In genomic region chr1:73674945-73675561, GRCh38 we compare ENCODE assay signal across 8 cellular contexts.
A peak's percentile ranks its signal among the peaks of the same experiment; 100 is the strongest.
DNase-seq lines count a peak whose midpoint lies in the region; ATAC-seq, FAIRE-seq and TF ChIP-seq lines count a peak whose summit lies in the region.

No MANE protein-coding gene starts in this region.

- H3K79me2 ChIP-seq in endothelial cell of umbilical vein (ENCODE audit: control insufficient read depth, insufficient read depth, low read length) = no peaks in the 10 kb centered on the region

- H3K27ac ChIP-seq in endothelial cell of umbilical vein (ENCODE audit: insufficient read depth, low read depth, low read length) (no peak overlapping the region), sigmoid colon (no peak overlapping the region), uterus (no peak overlapping the region)

- no peaks in the 10 kb centered on the region for H3K36me3 ChIP-seq in endothelial cell of umbilical vein (ENCODE audit: control insufficient read depth in 2 of 2, extremely low read depth in 1 of 2, insufficient read depth in 2 of 2, low read length in 2 of 2)
- no peaks in the 10 kb centered on the region for H3K36me3 ChIP-seq in sigmoid colon
- no peaks in the 10 kb centered on the region for H3K36me3 ChIP-seq in uterus

- no peak for TF ChIP-seq EP300 in sigmoid colon (IDR thresholded peaks at IDR 0.05)

- H2AFZ ChIP-seq in endothelial cell of umbilical vein (ENCODE audit: low read depth, low read length) = no peak overlapping the region

- no peaks in the 10 kb centered on the region for H3K9me1 ChIP-seq in endothelial cell of umbilical vein (replicated peaks; ENCODE audit: control insufficient read depth, extremely low read depth, insufficient read depth, low read length)

- H4K20me1 ChIP-seq in endothelial cell of umbilical vein (replicated peaks; ENCODE audit: control insufficient read depth, extremely low read depth, insufficient read depth, low read length) = no peaks in the 10 kb centered on the region

- WGBS in sigmoid colon, 2 donors = 3 to 7% methylated on average over 2 of the region's 2 CpGs

- peak; percentile 48 for FAIRE-seq in endothelial cell of umbilical vein (lab: Jason Lieb, UNC)

- H3K9me3 ChIP-seq in endothelial cell of umbilical vein (replicated peaks; ENCODE audit: control insufficient read depth, insufficient read depth, low read length) (no peaks in the 10 kb centered on the region), sigmoid colon (no peaks in the 10 kb centered on the region), uterus (no peaks in the 10 kb centered on the region)

- POLR2A ChIA-PET in endothelial cell of umbilical vein (lab: Charles Lee) = no interaction called here

- peak; percentile 71 for ATAC-seq in HG03354 (IDR thresholded peaks at IDR 0.05; ENCODE audit: poor library complexity, severe bottlenecking, unreplicated experiment)

- H3K27me3 ChIP-seq in endothelial cell of umbilical vein (ENCODE audit: control insufficient read depth in 2 of 2, insufficient read depth in 2 of 2, low read length in 2 of 2) (no peaks in the 10 kb centered on the region), sigmoid colon (no peaks in the 10 kb centered on the region), uterus (no peaks in the 10 kb centered on the region)

- H3K9ac ChIP-seq in endothelial cell of umbilical vein (replicated peaks; ENCODE audit: extremely low read depth, insufficient read depth, low read length) = no peak overlapping the region

- peak; percentile 22 to 39 for TF ChIP-seq CTCF in endothelial cell of umbilical vein (IDR thresholded peaks at IDR 0.05; ENCODE audit: extremely low read depth in 1 of 2, insufficient read depth in 1 of 2, low read depth in 1 of 2, low read length in 2 of 2)
- TF ChIP-seq CTCF in sigmoid colon (IDR thresholded peaks at IDR 0.05) = peak in 3 of 4 experiments; percentile 13 to 57 (median 29)
- peak in 1 of 4 experiments; percentile 4 for TF ChIP-seq CTCF in uterus (IDR thresholded peaks at IDR 0.05)

- no peak overlapping the region for H3K4me2 ChIP-seq in endothelial cell of umbilical vein (ENCODE audit: insufficient read depth, low read length)

- CTCF ChIA-PET in endothelial cell of umbilical vein (lab: Charles Lee) = interaction anchor here (0.6 to 2.2 kb wide), 18 partner anchors 11 to 1491 kb away, joined by 3 to 7 read pairs (median 4); no protein-coding TSS in a partner anchor

- DNase-seq in SIG-M5 treated with dmso at 0.1 percent for 504 hours (lab: John Stamatoyannopoulos, UW; ENCODE audit: unreplicated experiment) (peak; percentile 35), SIG-M5 (lab: John Stamatoyannopoulos, UW) (no peak), NCI-H82 (lab: John Stamatoyannopoulos, UW) (peak; percentile 49), endothelial cell of umbilical vein (ENCODE audit: low read depth, low spot score) (peak; percentile 28), sigmoid colon (no peak), uterus (no peak), mesenteric fat pad (ENCODE audit: low spot score) (no peak)

- dilution Hi-C loops in endothelial cell of umbilical vein (cut with MboI; ENCODE audit: extremely low pct_ligation_motif_present, low sequenced_read_pairs) = no loop called here

- intact Hi-C loops in endothelial cell of umbilical vein (cut with micrococcal nuclease) (loop anchor here (1.0 to 10.0 kb wide), 5 partner anchors 83 to 1490 kb away; no protein-coding TSS in a partner anchor), sigmoid colon (cut with DNase I) (no loop called here), uterus (cut with DNase I; ENCODE audit: low total_unique reads) (no loop called here)

- no TSS peak for BruUV-seq in endothelial cell of umbilical vein (replicated peaks; lab: Mats Ljungman, UMichigan)

- no peaks in the 10 kb centered on the region for H3K4me1 ChIP-seq in endothelial cell of umbilical vein (ENCODE audit: control insufficient read depth, extremely low read depth, insufficient read depth, low read length)
- H3K4me1 ChIP-seq in sigmoid colon = no peaks in the 10 kb centered on the region
- no peaks in the 10 kb centered on the region for H3K4me1 ChIP-seq in uterus

- no peak for TF ChIP-seq POLR2A in endothelial cell of umbilical vein (IDR thresholded peaks at IDR 0.05; ENCODE audit: low read depth, low read length)
- TF ChIP-seq POLR2A in sigmoid colon (IDR thresholded peaks at IDR 0.05) = no peak
- TF ChIP-seq POLR2A in uterus (IDR thresholded peaks at IDR 0.05) = no peak

- no peak overlapping the region for H3K4me3 ChIP-seq in endothelial cell of umbilical vein (replicated peaks in 1 of 3; ENCODE audit: insufficient read depth in 1 of 3, low read depth in 1 of 3, low read length in 3 of 3)
- H3K4me3 ChIP-seq in sigmoid colon = no peak overlapping the region
- H3K4me3 ChIP-seq in uterus = no peak overlapping the region

TF ChIP-seq in endothelial cell of umbilical vein, 7 proteins besides CTCF, POLR2A, EP300 and RAD21:
- no peak for TF ChIP-seq POLR2AphosphoS5 (IDR thresholded peaks at IDR 0.05; ENCODE audit: insufficient read depth, low read depth, low read length)
- no peak for TF ChIP-seq MYC (IDR thresholded peaks at IDR 0.05; ENCODE audit: low read depth, low read length)
- no peak for TF ChIP-seq GATA2 (IDR thresholded peaks at IDR 0.05; ENCODE audit: insufficient read depth, insufficient read length, low read depth, low read length)
- no peak for TF ChIP-seq EZH2 (IDR thresholded peaks at IDR 0.05; ENCODE audit: borderline replicate concordance, low read depth, low read length, severe bottlenecking)
- TF ChIP-seq JUN (IDR thresholded peaks at IDR 0.05; ENCODE audit: borderline replicate concordance, insufficient read depth, insufficient read length, low read depth) = no peak
- TF ChIP-seq FOS (IDR thresholded peaks at IDR 0.05; ENCODE audit: borderline replicate concordance, insufficient read depth, low read length) = no peak
- TF ChIP-seq, protein P1, sequence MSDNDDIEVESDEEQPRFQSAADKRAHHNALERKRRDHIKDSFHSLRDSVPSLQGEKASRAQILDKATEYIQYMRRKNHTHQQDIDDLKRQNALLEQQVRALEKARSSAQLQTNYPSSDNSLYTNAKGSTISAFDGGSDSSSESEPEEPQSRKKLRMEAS (IDR thresholded peaks at IDR 0.05; ENCODE audit: insufficient read depth, insufficient read length) = no peak

Comparison
In these comparisons a context has a peak if more than half of its experiments do, and no peak if none do; other contexts are left out.
1. DNase-seq: peak in SIG-M5 treated with dmso at 0.1 percent for 504 hours (single experiment), NCI-H82 (single experiment) and endothelial cell of umbilical vein (single experiment); none in SIG-M5 (single experiment), sigmoid colon (single experiment), uterus (0 of 2) and mesenteric fat pad (single experiment).